ENCODE assay signal across 25 cellular contexts in the genomic region with DNA sequence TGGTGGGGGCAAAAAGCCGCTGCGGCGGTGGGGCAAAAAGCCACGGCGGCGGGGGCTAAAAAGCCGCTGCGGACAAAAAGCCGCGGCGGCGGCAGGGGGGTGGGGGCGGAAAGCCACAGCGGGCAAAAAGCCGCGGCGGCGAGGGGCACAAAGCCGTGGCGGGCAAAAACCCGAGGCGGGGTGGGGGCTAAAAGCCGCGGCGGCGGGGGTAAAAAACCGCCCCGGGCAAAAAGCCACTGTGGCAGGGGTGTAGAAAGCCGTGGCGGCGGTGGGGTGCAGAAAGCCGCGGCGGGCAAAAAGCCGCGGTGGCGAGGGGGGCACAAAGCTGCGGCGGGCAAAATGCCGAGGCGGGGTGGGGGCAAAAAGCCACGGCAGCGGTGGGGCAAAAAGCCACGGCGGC.
"Had no signal": no experiment of that assay in that cellular context is flagged by ENCODE, and none has a peak within 500 bp of the region (broad histone marks: within the 10 kb centered on the region; RNA-seq: fewer than 3 reads in every experiment).

No MANE protein-coding gene starts in this region.

- H3K27ac ChIP-seq: ascending aorta, body of pancreas, Peyer's patch, RWPE1 had no signal

- H3K4me3 ChIP-seq: ascending aorta, body of pancreas, Peyer's patch had no signal

- H3K27me3 ChIP-seq: ascending aorta, body of pancreas, Peyer's patch had no signal

- ATAC-seq: activated CD4-positive, CD25-positive, alpha-beta regulatory T cell treated with anti-CD3 and anti-CD28 coated beads, Interleukin-2, amount 50 U/mL, for 24 hours; activated CD8-positive, alpha-beta T cell treated with anti-CD3 and anti-CD28 coated beads for 36 hours; activated naive CD4-positive, alpha-beta T cell treated with anti-CD3 and anti-CD28 coated beads, Interleukin-2, amount 50 U/mL, for 72 hours; activated naive CD8-positive, alpha-beta T cell treated with anti-CD3 and anti-CD28 coated beads, Interleukin-2, amount 50 U/mL, for 24 hours; activated T-cell treated with anti-CD3 and anti-CD28 coated beads, Interleukin-2, amount 50 U/mL, for 72 hours; body of pancreas had no signal

- DNase-seq: activated CD4-positive, alpha-beta T cell treated with anti-CD3 and anti-CD28 coated beads for 4 hours; activated CD8-positive, alpha-beta memory T cell treated with anti-CD3 and anti-CD28 coated beads, Interleukin-2, amount 50 U/mL, for 4 hours; activated CD8-positive, alpha-beta T cell treated with anti-CD3 and anti-CD28 coated beads for 36 hours; activated naive CD4-positive, alpha-beta T cell treated with Interleukin-2 at 50 U/mL for 16 hours; activated naive CD8-positive, alpha-beta T cell treated with anti-CD3 and anti-CD28 coated beads, Interleukin-2, amount 50 U/mL, for 24 hours; activated T-cell treated with anti-CD3 and anti-CD28 coated beads, Interleukin-2, amount 50 U/mL, for 72 hours; amniotic stem cell; body of pancreas; Karpas-422; NCI-H1092; NCI-H1417; NCI-H1694; NCI-H2029 treated with DMSO at 0.1 percent for 48 hours; NCI-H345; NCI-H510A; NCI-H526 treated with DMSO at 0.1 percent for 48 hours; NCI-H82; NK-92 treated with Interleukin-12 subunit alpha and Interleukin-12 subunit beta, amount 100 ng/mL, for 24 hours; OCI-M1; SHP77 treated with DMSO at 0.1 percent for 48 hours had no signal

- H3K4me1 ChIP-seq: ascending aorta, body of pancreas, Peyer's patch had no signal

- H3K36me3 ChIP-seq: ascending aorta, Peyer's patch had no signal
